25 cellular contexts compared by ENCODE assay signal in the genomic region with DNA sequence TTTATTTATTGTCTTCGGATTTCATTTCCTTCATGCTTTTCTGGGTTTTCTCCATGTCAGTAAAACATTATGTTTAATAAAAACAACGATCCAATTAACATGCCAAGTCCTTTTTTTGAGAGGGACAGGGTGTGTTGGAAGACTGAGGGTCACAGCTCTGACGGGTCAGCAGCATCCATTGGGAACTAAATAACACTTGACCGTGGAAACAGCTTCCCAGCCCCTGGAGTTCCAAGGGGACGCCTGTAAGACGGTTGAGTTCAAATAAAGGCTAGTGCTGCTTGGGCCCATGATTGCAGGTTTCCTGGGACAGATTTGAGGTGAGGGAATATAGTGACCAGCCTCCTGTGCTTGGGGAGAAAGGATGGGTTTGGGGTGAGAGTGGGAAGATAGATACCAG.
"Had no signal": no experiment of that assay in that cellular context is flagged by ENCODE, and none has a peak within 500 bp of the region (broad histone marks: within the 10 kb centered on the region; RNA-seq: fewer than 3 reads in every experiment).

No MANE protein-coding gene starts in this region.

- H3K4me1 ChIP-seq: left lung, lower lobe of right lung, prostate gland, right lobe of liver, tibial nerve, uterus had no signal

- H3K4me3 ChIP-seq: left lung, lower lobe of right lung, ovary, prostate gland, right lobe of liver, smooth muscle cell, tibial nerve, uterus had no signal

- H3K27ac ChIP-seq: left lung, lower lobe of right lung, ovary, prostate gland, right lobe of liver, uterus had no signal

- H3K9me3 ChIP-seq: lower lobe of right lung, ovary, prostate gland, right lobe of liver, uterus had no signal

- H3K36me3 ChIP-seq: left lung, lower lobe of right lung, ovary, prostate gland, right lobe of liver, tibial nerve, uterus had no signal

- DNase-seq: head of caudate nucleus; hypothalamus; immature natural killer cell; kidney; left lung; lower lobe of right lung; mammary epithelial cell; mesenchymal stem cell; naive thymus-derived CD8-positive, alpha-beta T cell; ovary; retina; stimulated activated CD4-positive, alpha-beta T cell treated with anti-CD3 and anti-CD28 coated beads, Interleukin-1b, Interleukin-23, amount 100 ng/mL, for 48 hours; stimulated activated CD4-positive, alpha-beta T cell treated with anti-CD3 and anti-CD28 coated beads, Interleukin-2, amount 100 ng/mL, for 48 hours; stimulated activated CD4-positive, alpha-beta T cell treated with anti-CD3 and anti-CD28 coated beads, Interleukin-4, amount 100 ng/mL, for 4 hours; stimulated activated CD8-positive, alpha-beta memory T cell treated with anti-CD3 and anti-CD28 coated beads, Interleukin-4, amount 100 ng/mL, for 48 hours; stimulated activated naive CD4-positive, alpha-beta T cell treated with Interleukin-2 at 50 U/mL for 16 hours; stimulated activated naive CD8-positive, alpha-beta T cell treated with anti-CD3 and anti-CD28 coated beads, Interleukin-15, amount 100 ng/mL, for 72 hours; substantia nigra; uterus had no signal

- H3K27me3 ChIP-seq: left lung, ovary, right lobe of liver, tibial nerve, uterus had no signal

- ATAC-seq: left colon; left lung; lower lobe of right lung; naive thymus-derived CD8-positive, alpha-beta T cell; stimulated activated memory B cell treated with anti-CD40 and anti-IgM and Interleukin-4, amounts not matched to agents 10 μg/mL and 1 μg/mL and 100 μg/mL, for 72 hours; stimulated activated naive CD8-positive, alpha-beta T cell treated with anti-CD3 and anti-CD28 coated beads, Interleukin-15, amount 100 ng/mL, for 72 hours had no signal
